Comparison of ENCODE assay signal across 9 cellular contexts in the genomic region with DNA sequence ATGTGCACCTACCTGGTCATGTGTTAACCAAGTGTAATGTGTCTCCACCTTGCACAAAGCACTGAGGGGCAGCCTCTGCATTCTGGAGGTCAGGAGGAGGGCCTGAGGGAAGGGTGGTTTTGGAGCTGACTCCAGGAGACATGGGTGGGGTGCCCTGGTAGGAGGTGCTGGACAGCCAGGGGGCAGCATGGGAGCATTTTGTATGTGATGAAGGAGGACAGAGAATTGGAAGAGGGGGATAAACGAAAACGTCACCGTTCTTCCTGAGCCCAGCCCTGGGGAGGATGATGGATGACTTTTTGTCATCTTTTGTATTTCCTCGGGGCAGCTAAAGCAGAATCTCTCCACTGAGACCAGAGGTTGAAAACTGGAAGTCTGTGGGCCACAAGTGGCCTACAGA.
DNase-seq lines count a peak whose midpoint lies in the region; ATAC-seq, FAIRE-seq and TF ChIP-seq lines count a peak whose summit lies in the region.
"Had no signal": no experiment of that assay in that cellular context is flagged by ENCODE, and none has a peak within 500 bp of the region (broad histone marks: within the 10 kb centered on the region; RNA-seq: fewer than 3 reads in every experiment).

No MANE protein-coding gene starts in this region.

- no peak overlapping the region for H3K9ac ChIP-seq in mesenchymal stem cell (ENCODE audit: low read length)

- POLR2A ChIA-PET in Caco-2 (lab: Charles Lee), result no interaction called here

- DNase-seq in Caco-2 (peak; percentile 55 to 66), HTR-8/SVneo (ENCODE audit: insufficient read length, low spot score) (peak; percentile 15), choroid plexus epithelial cell (ENCODE audit: low read depth) (peak; percentile 24), mesenchymal stem cell (peak; percentile 24), GDM1 (lab: John Stamatoyannopoulos, UW) (no peak)
- DNase-seq: activated T-cell treated with anti-CD3 and anti-CD28 coated beads, Interleukin-2, amount 50 U/mL, for 4 hours had no signal

- H3K4me3 Mint-ChIP-seq in Caco-2 (ENCODE audit: unreplicated experiment), result no peak overlapping the region
- H3K4me3 Mint-ChIP-seq: activated T-cell treated with anti-CD3 and anti-CD28 coated beads, Interleukin-2, amount 50 U/mL, for 4 hours had no signal

- H2BK15ac ChIP-seq in mesenchymal stem cell (ENCODE audit: low read depth, poor library complexity, severe bottlenecking), result no peak overlapping the region

- peaks cover 2% of the 10 kb centered on the region for H3K79me1 ChIP-seq in mesenchymal stem cell (replicated peaks; ENCODE audit: low read length, poor library complexity, severe bottlenecking)

- H2BK5ac ChIP-seq in mesenchymal stem cell (ENCODE audit: low read depth, low read length, poor library complexity, severe bottlenecking), result no peak overlapping the region

- H3K4me1 Mint-ChIP-seq in Caco-2 (ENCODE audit: low read depth, unreplicated experiment), result no peaks in the 10 kb centered on the region

- no peak overlapping the region for H3K27ac Mint-ChIP-seq in Caco-2 (ENCODE audit: unreplicated experiment)

- peaks cover 4% of the 10 kb centered on the region; the same call in 1 of the 2 replicates for H3K4me1 ChIP-seq in Caco-2
- H3K4me1 ChIP-seq in mesenchymal stem cell (ENCODE audit: control insufficient read depth, insufficient read depth, low read depth, low read length), result no peaks in the 10 kb centered on the region

- CTCF ChIA-PET in Caco-2 (lab: Charles Lee), result interaction anchor here (0.5 to 1.0 kb wide), 4 partner anchors 9 to 1065 kb away, joined by 3 read pairs; no protein-coding TSS in a partner anchor

- BruUV-seq in Caco-2 (replicated peaks; lab: Mats Ljungman, UMichigan), result no TSS peak

- ATAC-seq in HG02642 (IDR thresholded peaks at IDR 0.05; ENCODE audit: poor library complexity, unreplicated experiment) (no peak), GM21723 (IDR thresholded peaks at IDR 0.05; ENCODE audit: unreplicated experiment) (no peak), GM18867 (IDR thresholded peaks at IDR 0.05; ENCODE audit: unreplicated experiment) (no peak)
- ATAC-seq: activated T-cell treated with anti-CD3 and anti-CD28 coated beads, Interleukin-2, amount 50 U/mL, for 4 hours had no signal

- no peak overlapping the region for H3K4me2 ChIP-seq in mesenchymal stem cell (ENCODE audit: low read length, poor library complexity, severe bottlenecking)

- H2BK12ac ChIP-seq in mesenchymal stem cell (ENCODE audit: low read length in 2 of 2), result no peak overlapping the region

- H4K8ac ChIP-seq in mesenchymal stem cell (ENCODE audit: low read length), result no peak overlapping the region

- no peak overlapping the region for H3K4me3 ChIP-seq in Caco-2 (ENCODE audit: low read depth, low read length)
- no peak overlapping the region for H3K4me3 ChIP-seq in choroid plexus epithelial cell (ENCODE audit: low read depth, low read length)
- no peak overlapping the region for H3K4me3 ChIP-seq in mesenchymal stem cell (ENCODE audit: insufficient read depth in 1 of 2, low read depth in 1 of 2, low read length in 2 of 2)

- H3K36me3 ChIP-seq in Caco-2 (ENCODE audit: control insufficient read depth, insufficient read depth, low read length) (no peaks in the 10 kb centered on the region; the same call in 1 of the 2 replicates), mesenchymal stem cell (ENCODE audit: control insufficient read depth in 1 of 2, insufficient read depth in 2 of 2, low read depth in 1 of 2, low read length in 2 of 2) (no peaks in the 10 kb centered on the region)

- intact Hi-C loops in Caco-2 (cut with micrococcal nuclease; ENCODE audit: unreplicated experiment), result no loop called here

- no peaks in the 10 kb centered on the region for H3K27me3 Mint-ChIP-seq in Caco-2 (ENCODE audit: insufficient read depth, unreplicated experiment)

- peaks cover 7% of the 10 kb centered on the region for H3K36me3 Mint-ChIP-seq in Caco-2 (ENCODE audit: insufficient read depth, unreplicated experiment)

- WGBS in mesenchymal stem cell, result 33% methylated on average over 4 of the region's 4 CpGs

- H3K9me3 ChIP-seq in Caco-2 (no peaks in the 10 kb centered on the region), mesenchymal stem cell (ENCODE audit: control insufficient read depth, low read length) (no peaks in the 10 kb centered on the region)

- H2AK5ac ChIP-seq in mesenchymal stem cell (ENCODE audit: low read length, severe bottlenecking), result no peak overlapping the region

- no peak overlapping the region for H2BK120ac ChIP-seq in mesenchymal stem cell (ENCODE audit: low read depth, low read length)

- no peak overlapping the region for H3K18ac ChIP-seq in mesenchymal stem cell (ENCODE audit: low read depth in 1 of 2, low read length in 2 of 2)

- no peak overlapping the region for H3K14ac ChIP-seq in mesenchymal stem cell (ENCODE audit: low read length in 2 of 2)

- H3K27me3 ChIP-seq in Caco-2 (replicated peaks; ENCODE audit: control insufficient read depth, insufficient read depth, low read length), result no peaks in the 10 kb centered on the region
- no peaks in the 10 kb centered on the region for H3K27me3 ChIP-seq in mesenchymal stem cell (ENCODE audit: control insufficient read depth in 1 of 2, insufficient read depth in 1 of 2, low read length in 2 of 2)

- H3K4ac ChIP-seq in mesenchymal stem cell (ENCODE audit: low read depth in 1 of 2, low read length in 2 of 2), result no peak overlapping the region

- no peak overlapping the region for H4K91ac ChIP-seq in mesenchymal stem cell (ENCODE audit: low read length)

- no peaks in the 10 kb centered on the region for H3K9me3 Mint-ChIP-seq in Caco-2 (ENCODE audit: unreplicated experiment)
- H3K9me3 Mint-ChIP-seq: activated T-cell treated with anti-CD3 and anti-CD28 coated beads, Interleukin-2, amount 50 U/mL, for 4 hours had no signal

- TF ChIP-seq CTCF in Caco-2 (IDR thresholded peaks at IDR 0.05; ENCODE audit: insufficient read depth in 1 of 2, low read depth in 1 of 2, low read length in 1 of 2, severe bottlenecking in 1 of 2, unreplicated experiment in 1 of 2) (peak; percentile 46 to 71), choroid plexus epithelial cell (conservative IDR thresholded peaks at IDR 0.05; ENCODE audit: low read depth, low read length) (peak; percentile 61)

- no peak overlapping the region for H3K23ac ChIP-seq in mesenchymal stem cell (ENCODE audit: low read length in 2 of 2)

- FAIRE-seq in HTR-8/SVneo (lab: Jason Lieb, UNC), result no peak

- H3K27ac ChIP-seq in mesenchymal stem cell (ENCODE audit: low read length, poor library complexity, severe bottlenecking), result no peak overlapping the region

- no peak overlapping the region for H2AFZ ChIP-seq in mesenchymal stem cell (ENCODE audit: low read depth, low read length)
